18 cellular contexts compared by ENCODE assay signal in the genomic region with DNA sequence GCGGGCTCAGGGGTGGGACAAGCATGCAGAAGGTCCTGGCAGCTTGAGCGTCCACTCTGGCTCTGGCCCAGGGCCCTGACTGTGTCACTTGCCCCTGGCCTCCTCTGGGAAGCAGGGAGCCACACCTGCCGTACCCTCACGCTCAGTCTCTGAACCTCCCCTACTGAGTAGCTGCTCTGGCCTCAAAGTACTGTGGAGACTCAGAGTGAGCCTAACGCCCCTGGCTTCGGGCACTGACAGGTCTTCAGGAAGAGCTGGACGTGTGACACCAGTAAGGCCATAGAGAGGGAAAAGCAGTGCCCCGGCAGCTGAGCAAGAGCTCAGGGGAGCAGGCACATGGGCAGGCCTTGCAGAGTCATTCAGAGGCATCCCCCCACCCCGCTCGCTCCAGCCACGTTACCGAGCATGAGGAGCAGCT.
"Had no signal": no experiment of that assay in that cellular context is flagged by ENCODE, and none has a peak within 500 bp of the region (broad histone marks: within the 10 kb centered on the region; RNA-seq: fewer than 3 reads in every experiment).

No MANE protein-coding gene starts in this region.

- DNase-seq: activated CD4-positive, alpha-beta T cell treated with anti-CD3 and anti-CD28 coated beads for 4 hours; activated CD4-positive, alpha-beta T cell treated with anti-CD3 and anti-CD28 coated beads, Interleukin-2, amount 50 U/mL, for 48 hours; activated naive CD4-positive, alpha-beta T cell treated with Interleukin-2 at 50 U/mL for 16 hours; amygdala; colonic mucosa; endodermal cell; kidney; right cardiac atrium; stimulated activated CD4-positive, alpha-beta T cell treated with anti-CD3 and anti-CD28 coated beads, Interleukin-1b, Interleukin-23, amount 100 ng/mL, for 48 hours; T-cell had no signal

- H3K36me3 Mint-ChIP-seq: neural progenitor cell, T-cell had no signal

- H3K27ac Mint-ChIP-seq: endodermal cell; naive thymus-derived CD4-positive, alpha-beta T cell; neural progenitor cell; stimulated activated naive CD8-positive, alpha-beta T cell treated with anti-CD3 and anti-CD28 coated beads, Interleukin-15, Interleukin-2, amounts not matched to agents 100 ng/mL and 50 ng/mL, for 24 hours; T-cell; T-helper 2 cell treated with Interferon-gamma antibody and Interleukin-4, amounts not matched to agents 5 μg/mL and 100 μg/mL, for 36 hours had no signal

- H3K9me3 Mint-ChIP-seq: activated T-helper 17 cell treated with anti-CD3 and anti-CD28 coated beads, Interleukin-2, amount 50 U/mL, for 72 hours; endodermal cell; naive thymus-derived CD4-positive, alpha-beta T cell; neural progenitor cell; stimulated activated naive CD8-positive, alpha-beta T cell treated with anti-CD3 and anti-CD28 coated beads, Interleukin-15, Interleukin-2, amounts not matched to agents 100 ng/mL and 50 ng/mL, for 24 hours; T-cell; T-helper 2 cell treated with Interferon-gamma antibody and Interleukin-4, amounts not matched to agents 5 μg/mL and 100 μg/mL, for 36 hours had no signal

- ATAC-seq: activated T-helper 17 cell treated with anti-CD3 and anti-CD28 coated beads, Interleukin-2, amount 50 U/mL, for 72 hours; gastroesophageal sphincter; naive thymus-derived CD4-positive, alpha-beta T cell; pancreas; psoas muscle; right cardiac atrium; T-cell had no signal

- H3K4me1 Mint-ChIP-seq: activated T-helper 17 cell treated with anti-CD3 and anti-CD28 coated beads, Interleukin-2, amount 50 U/mL, for 72 hours; naive thymus-derived CD4-positive, alpha-beta T cell; T-cell had no signal

- H3K27me3 Mint-ChIP-seq: activated T-helper 17 cell treated with anti-CD3 and anti-CD28 coated beads, Interleukin-2, amount 50 U/mL, for 72 hours; naive thymus-derived CD4-positive, alpha-beta T cell; stimulated activated naive CD8-positive, alpha-beta T cell treated with anti-CD3 and anti-CD28 coated beads, Interleukin-15, Interleukin-2, amounts not matched to agents 100 ng/mL and 50 ng/mL, for 24 hours; T-cell had no signal

- H3K4me3 Mint-ChIP-seq: activated T-helper 17 cell treated with anti-CD3 and anti-CD28 coated beads, Interleukin-2, amount 50 U/mL, for 72 hours; endodermal cell; naive thymus-derived CD4-positive, alpha-beta T cell; neural progenitor cell; stimulated activated naive CD8-positive, alpha-beta T cell treated with anti-CD3 and anti-CD28 coated beads, Interleukin-15, Interleukin-2, amounts not matched to agents 100 ng/mL and 50 ng/mL, for 24 hours; T-cell; T-helper 2 cell treated with Interferon-gamma antibody and Interleukin-4, amounts not matched to agents 5 μg/mL and 100 μg/mL, for 36 hours had no signal
